ENCODE assay signal across 6 cellular contexts in the genomic region with DNA sequence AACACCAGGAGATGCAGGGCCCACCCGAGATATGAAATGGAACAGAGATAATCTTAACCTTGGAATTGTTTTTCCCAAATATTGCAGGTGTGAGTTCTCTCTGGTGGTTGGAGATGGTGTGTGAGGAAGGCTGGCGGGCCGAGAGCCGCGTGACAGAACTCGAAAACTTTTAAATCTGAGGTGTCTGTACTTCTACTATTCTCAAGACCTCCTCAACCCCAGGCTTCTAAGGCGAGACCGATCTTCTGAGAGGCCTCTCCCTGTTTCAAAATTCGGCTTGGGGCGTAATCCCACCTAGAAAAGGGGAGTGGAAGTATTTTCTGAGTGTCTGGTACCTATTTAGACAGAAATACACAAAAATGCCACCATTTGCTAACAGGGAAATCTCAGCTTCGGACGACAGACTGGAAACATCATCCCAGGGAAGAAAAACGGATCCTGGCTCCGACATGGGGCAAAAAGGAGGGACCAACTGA. TPM values are rescaled to one million over a fixed set of nuclear protein-coding genes. Genes with fewer than 3 reads are reported as not detected.
A peak's percentile ranks its signal among the peaks of the same experiment; 100 is the strongest.
DNase-seq lines count a peak whose midpoint lies in the region; TF ChIP-seq lines count a peak whose summit lies in the region.

No MANE protein-coding gene starts in this region.

- peak overlapping the region; percentile 80 for H3K9ac ChIP-seq in fibroblast of lung (ENCODE audit: insufficient read depth, low read length)

- H3K36me3 ChIP-seq in fibroblast of lung (ENCODE audit: control insufficient read depth, insufficient read depth, low read length), result peaks cover 10% of the 10 kb centered on the region
- no peaks in the 10 kb centered on the region for H3K36me3 ChIP-seq in testis (ENCODE audit: low read depth, missing control alignments)

- WGBS in testis, 2 donors, result 0% methylated on average over 14 of the region's 14 CpGs

- H3K27ac ChIP-seq in fibroblast of lung (ENCODE audit: insufficient read depth, low read length) (peak overlapping the region; percentile 91), testis (peak overlapping the region; percentile 93 to 94)

- TF ChIP-seq CTCF in fibroblast of lung (conservative IDR thresholded peaks at IDR 0.05 in 1 of 2, IDR thresholded peaks at IDR 0.05 in 1 of 2; ENCODE audit: low read depth in 1 of 2, low read length in 2 of 2) (no peak), testis (IDR thresholded peaks at IDR 0.05) (no peak)

- H2AFZ ChIP-seq in fibroblast of lung (ENCODE audit: low read length), result peak overlapping the region; percentile 87

- H3K4me3 ChIP-seq in fibroblast of lung (replicated peaks in 1 of 4; ENCODE audit: control extremely low read depth in 1 of 4, insufficient read depth in 1 of 4, low read depth in 3 of 4, low read length in 4 of 4) (peak overlapping the region; percentile 85 to 100 (median 96)), testis (peak overlapping the region; percentile 89 to 93)

- H3K27me3 ChIP-seq in fibroblast of lung (ENCODE audit: control insufficient read depth, insufficient read depth, low read length), result no peaks in the 10 kb centered on the region
- no peaks in the 10 kb centered on the region for H3K27me3 ChIP-seq in testis

- intact Hi-C loops in testis (cut with DNase I; ENCODE audit: low total_unique reads), result no loop called here

- peak overlapping the region; percentile 55 for H3K4me2 ChIP-seq in fibroblast of lung (ENCODE audit: extremely low read depth, insufficient read depth, low read length)

- H3K4me1 ChIP-seq in fibroblast of lung (ENCODE audit: control insufficient read depth, extremely low read depth, insufficient read depth, low read length) (peaks cover 3% of the 10 kb centered on the region), testis (peaks cover 21% of the 10 kb centered on the region)

- TF ChIP-seq POLR2A in testis (IDR thresholded peaks at IDR 0.05), result no peak

- DNase-seq in DMS53 (lab: John Stamatoyannopoulos, UW) (peak; percentile 59), DMS53 treated with DMSO at 0.1 percent for 48 hours (lab: John Stamatoyannopoulos, UW; ENCODE audit: unreplicated experiment) (no peak), fibroblast of lung (ENCODE audit: low read depth in 2 of 2) (no peak), testis (no peak), GOT3 (lab: John Stamatoyannopoulos, UW) (no peak), MV-4-11 (lab: John Stamatoyannopoulos, UW) (no peak)

- H3K9me3 ChIP-seq in fibroblast of lung (ENCODE audit: control insufficient read depth, insufficient read depth, low read depth, low read length) (no peaks in the 10 kb centered on the region), testis (no peaks in the 10 kb centered on the region)

- peaks cover 2% of the 10 kb centered on the region for H4K20me1 ChIP-seq in fibroblast of lung (ENCODE audit: control insufficient read depth, extremely low read depth, insufficient read depth, low read length)

- H3K79me2 ChIP-seq in fibroblast of lung (ENCODE audit: control insufficient read depth, insufficient read depth, low read length), result peaks cover 70% of the 10 kb centered on the region

RNA-seq across cellular contexts. Expression of gene SARNP, which starts 0.6 kb away (rescaled TPM):
- total RNA-seq in fibroblast of lung (83.0 and 88.5 TPM in 2 replicates), testis (10 to 100 TPM; 88.3 to 96.3 TPM)
- polyA plus RNA-seq in fibroblast of lung (172 and 183 TPM in 2 replicates), testis (ENCODE audit: insufficient read depth, low read depth, low replicate concordance) (99.2 TPM)
- polyA plus RNA-seq in fibroblast of lung (2012), result 129 and 130 TPM in 2 replicates
- 4.5 and 10.6 TPM in 2 replicates for polyA minus RNA-seq in fibroblast of lung (ENCODE audit: low replicate concordance)

RNA-seq across cellular contexts. Expression of gene ORMDL2, which starts 0.9 kb away (rescaled TPM):
- total RNA-seq in fibroblast of lung (15.7 and 26.9 TPM in 2 replicates), testis (10 to 100 TPM; 16.2 to 18.6 TPM)
- polyA plus RNA-seq in fibroblast of lung (54.5 and 60.6 TPM in 2 replicates), testis (ENCODE audit: insufficient read depth, low read depth, low replicate concordance) (82.4 TPM)
- polyA plus RNA-seq in fibroblast of lung (2012), result 77.1 and 86.5 TPM in 2 replicates
- polyA minus RNA-seq in fibroblast of lung (ENCODE audit: low replicate concordance), result 126 and 177 TPM in 2 replicates

RNA-seq across cellular contexts. Expression of gene DNAJC14, which starts 12.5 kb away (rescaled TPM):
- total RNA-seq in fibroblast of lung (56.0 and 66.7 TPM in 2 replicates), testis (10 to 100 TPM; 74.6 to 75.4 TPM)
- polyA plus RNA-seq in fibroblast of lung (11.5 and 12.2 TPM in 2 replicates), testis (ENCODE audit: insufficient read depth, low read depth, low replicate concordance) (67.6 TPM)
- 23.9 and 25.1 TPM in 2 replicates for polyA plus RNA-seq in fibroblast of lung (2012)
- polyA minus RNA-seq in fibroblast of lung (ENCODE audit: low replicate concordance), result 41.8 and 55.5 TPM in 2 replicates

RNA-seq across cellular contexts. Expression of gene MMP19, which starts 25.8 kb away (rescaled TPM):
- 3.3 and 7.1 TPM in 2 replicates for total RNA-seq in fibroblast of lung
- polyA plus RNA-seq in fibroblast of lung, result 18.3 and 21.8 TPM in 2 replicates
- 16.5 and 17.7 TPM in 2 replicates for polyA plus RNA-seq in fibroblast of lung (2012)
- polyA minus RNA-seq in fibroblast of lung (ENCODE audit: low replicate concordance), result 10.8 and 18.7 TPM in 2 replicates
- 1 to 10 TPM; 1.3 TPM for total RNA-seq in testis
- polyA plus RNA-seq in testis (ENCODE audit: insufficient read depth, low read depth, low replicate concordance), result 6.5 TPM
